Comparison of ENCODE assay signal across 29 cellular contexts in genomic region chr20:35059612-35060011, GRCh38.
"Had no signal": no experiment of that assay in that cellular context is flagged by ENCODE, and none has a peak within 500 bp of the region (broad histone marks: within the 10 kb centered on the region; RNA-seq: fewer than 3 reads in every experiment).

No MANE protein-coding gene starts in this region.

- H3K27ac ChIP-seq: colonic mucosa, coronary artery, epithelial cell of prostate, esophagus muscularis mucosa, esophagus squamous epithelium, foreskin keratinocyte, gastrocnemius medialis, gastroesophageal sphincter, heart left ventricle, heart right ventricle had no signal

- DNase-seq: colonic mucosa; cortex of kidney; dermis blood vessel endothelial cell; dorsolateral prefrontal cortex; effector CD4-positive, alpha-beta T cell; effector CD8-positive, alpha-beta T cell; effector memory CD4-positive, alpha-beta T cell; effector memory CD8-positive, alpha-beta T cell; endodermal cell; erythroblast; esophagus squamous epithelium; foreskin fibroblast; foreskin keratinocyte; foreskin melanocyte; gastrocnemius medialis; glutamatergic neuron; head of caudate nucleus; heart left ventricle; heart right ventricle had no signal

- ATAC-seq: effector memory CD8-positive, alpha-beta T cell; esophagus mucosa; foreskin keratinocyte; gastrocnemius medialis; gastroesophageal sphincter; heart left ventricle; heart right ventricle had no signal

- H3K9me3 ChIP-seq: colonic mucosa, esophagus muscularis mucosa, esophagus squamous epithelium, gastrocnemius medialis, gastroesophageal sphincter, heart left ventricle, heart right ventricle had no signal

- H3K4me3 Mint-ChIP-seq: dendritic cell treated with granulocyte-macrophage colony-stimulating factor and Interleukin-4, amounts not matched to agents 40 ng/mL and 50 ng/mL, for 4 days; effector memory CD8-positive, alpha-beta T cell; endodermal cell had no signal

- H3K4me3 ChIP-seq: colonic mucosa, coronary artery, dorsolateral prefrontal cortex, esophagus muscularis mucosa, esophagus squamous epithelium, gastrocnemius medialis, gastroesophageal sphincter, heart left ventricle, heart right ventricle had no signal

- H3K27me3 ChIP-seq: colonic mucosa, dorsolateral prefrontal cortex, esophagus muscularis mucosa, esophagus squamous epithelium, foreskin keratinocyte, gastrocnemius medialis, gastroesophageal sphincter, heart left ventricle, heart right ventricle had no signal

- H3K27me3 Mint-ChIP-seq: dendritic cell treated with granulocyte-macrophage colony-stimulating factor and Interleukin-4, amounts not matched to agents 40 ng/mL and 50 ng/mL, for 4 days; effector memory CD8-positive, alpha-beta T cell had no signal

- H3K4me1 ChIP-seq: colonic mucosa, esophagus squamous epithelium had no signal

- H3K9me3 Mint-ChIP-seq: dendritic cell treated with granulocyte-macrophage colony-stimulating factor and Interleukin-4, amounts not matched to agents 40 ng/mL and 50 ng/mL, for 4 days; effector memory CD8-positive, alpha-beta T cell had no signal

- H3K36me3 ChIP-seq: colonic mucosa had no signal

- FAIRE-seq: colon, endometrium, endothelial cell of umbilical vein, frontal cortex had no signal

- H3K27ac Mint-ChIP-seq: dendritic cell treated with granulocyte-macrophage colony-stimulating factor and Interleukin-4, amounts not matched to agents 40 ng/mL and 50 ng/mL, for 4 days; endodermal cell had no signal
